In the genomic region with DNA sequence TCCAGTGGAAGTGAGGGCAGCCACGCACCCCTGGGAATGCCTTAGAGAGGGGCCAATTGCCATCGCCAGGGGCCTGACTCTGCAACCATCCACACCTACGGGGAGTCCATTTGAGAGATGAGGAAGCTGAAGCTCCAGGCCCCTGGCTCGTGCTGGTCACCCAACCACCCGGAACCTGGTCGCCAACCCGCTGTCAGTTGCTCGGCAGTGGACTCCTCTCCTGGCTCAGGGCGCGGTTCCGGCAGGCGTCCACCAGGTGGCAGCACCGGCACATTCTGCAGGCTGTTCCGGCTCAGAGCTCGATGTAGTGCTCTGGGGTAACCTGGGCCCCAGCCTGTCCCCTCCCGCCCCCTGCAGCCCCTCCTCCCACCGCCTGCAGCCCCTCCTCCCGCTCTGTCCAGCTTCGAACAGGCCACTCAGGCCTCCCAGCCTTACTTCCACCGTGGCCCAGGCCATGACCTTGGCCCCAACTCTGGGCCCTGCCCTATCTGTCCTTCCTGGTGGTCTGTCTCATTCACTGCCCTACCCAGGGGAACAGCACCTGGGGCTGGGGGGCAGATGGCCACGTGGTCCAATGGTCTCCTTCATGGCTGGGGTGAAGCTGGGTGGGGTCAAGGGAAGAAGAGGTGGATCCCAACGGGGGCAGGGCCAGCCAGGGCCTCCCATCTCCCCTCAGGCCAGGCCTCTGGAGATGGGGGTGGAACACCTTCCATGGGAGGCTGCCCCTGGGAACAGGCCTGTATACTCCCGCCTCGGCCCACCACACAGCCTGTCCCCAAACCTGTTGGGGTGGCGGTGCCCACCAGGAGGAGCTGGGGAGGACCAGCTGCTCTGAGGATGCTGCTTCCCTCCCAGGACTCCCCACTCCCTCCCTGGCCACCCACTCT, we compare ENCODE assay signal across 1 cellular context.
TF ChIP-seq lines count a peak whose summit lies in the region.

No MANE protein-coding gene starts in this region.

TF ChIP-seq in HepG2, 621 proteins besides CTCF, POLR2A, EP300 and RAD21 (continued from another document and continues in another):
- no peak for TF ChIP-seq ZNF33A (CRISPR knock-in tag; IDR thresholded peaks at IDR 0.05; ENCODE audit: borderline replicate concordance)
- TF ChIP-seq ZFY (CRISPR knock-in tag; IDR thresholded peaks at IDR 0.05): peak; percentile 74
- TF ChIP-seq NR2F1 (CRISPR knock-in tag; IDR thresholded peaks at IDR 0.05): peak; percentile 55 to 83
- TF ChIP-seq ZNF567 (CRISPR knock-in tag; IDR thresholded peaks at IDR 0.05; ENCODE audit: borderline replicate concordance): peak; percentile 53; the same call in 1 of the 2 replicates
- TF ChIP-seq, protein P1, sequence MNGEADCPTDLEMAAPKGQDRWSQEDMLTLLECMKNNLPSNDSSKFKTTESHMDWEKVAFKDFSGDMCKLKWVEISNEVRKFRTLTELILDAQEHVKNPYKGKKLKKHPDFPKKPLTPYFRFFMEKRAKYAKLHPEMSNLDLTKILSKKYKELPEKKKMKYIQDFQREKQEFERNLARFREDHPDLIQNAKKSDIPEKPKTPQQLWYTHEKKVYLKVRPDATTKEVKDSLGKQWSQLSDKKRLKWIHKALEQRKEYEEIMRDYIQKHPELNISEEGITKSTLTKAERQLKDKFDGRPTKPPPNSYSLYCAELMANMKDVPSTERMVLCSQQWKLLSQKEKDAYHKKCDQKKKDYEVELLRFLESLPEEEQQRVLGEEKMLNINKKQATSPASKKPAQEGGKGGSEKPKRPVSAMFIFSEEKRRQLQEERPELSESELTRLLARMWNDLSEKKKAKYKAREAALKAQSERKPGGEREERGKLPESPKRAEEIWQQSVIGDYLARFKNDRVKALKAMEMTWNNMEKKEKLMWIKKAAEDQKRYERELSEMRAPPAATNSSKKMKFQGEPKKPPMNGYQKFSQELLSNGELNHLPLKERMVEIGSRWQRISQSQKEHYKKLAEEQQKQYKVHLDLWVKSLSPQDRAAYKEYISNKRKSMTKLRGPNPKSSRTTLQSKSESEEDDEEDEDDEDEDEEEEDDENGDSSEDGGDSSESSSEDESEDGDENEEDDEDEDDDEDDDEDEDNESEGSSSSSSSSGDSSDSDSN (CRISPR knock-in tag; IDR thresholded peaks at IDR 0.05): peak; percentile 66
- TF ChIP-seq GATAD2A (CRISPR knock-in tag; IDR thresholded peaks at IDR 0.05): peak; percentile 60
- TF ChIP-seq ZNF83 (CRISPR knock-in tag; IDR thresholded peaks at IDR 0.05; ENCODE audit: borderline replicate concordance): no peak
- 0 out of 2 replicates have a peak, but pooled peaks have one; percentile 52 for TF ChIP-seq ZNF589 (CRISPR knock-in tag; conservative IDR thresholded peaks at IDR 0.05)
- TF ChIP-seq FOXA3 (CRISPR knock-in tag; IDR thresholded peaks at IDR 0.05): no peak
- TF ChIP-seq, protein P2, sequence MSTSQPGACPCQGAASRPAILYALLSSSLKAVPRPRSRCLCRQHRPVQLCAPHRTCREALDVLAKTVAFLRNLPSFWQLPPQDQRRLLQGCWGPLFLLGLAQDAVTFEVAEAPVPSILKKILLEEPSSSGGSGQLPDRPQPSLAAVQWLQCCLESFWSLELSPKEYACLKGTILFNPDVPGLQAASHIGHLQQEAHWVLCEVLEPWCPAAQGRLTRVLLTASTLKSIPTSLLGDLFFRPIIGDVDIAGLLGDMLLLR (CRISPR knock-in tag; IDR thresholded peaks at IDR 0.05): no peak
- peak; percentile 43 for TF ChIP-seq HOXA5 (CRISPR knock-in tag; IDR thresholded peaks at IDR 0.05)
- no peak for TF ChIP-seq JARID2 (CRISPR knock-in tag; IDR thresholded peaks at IDR 0.05; ENCODE audit: insufficient replicate concordance)
- TF ChIP-seq, protein P3, sequence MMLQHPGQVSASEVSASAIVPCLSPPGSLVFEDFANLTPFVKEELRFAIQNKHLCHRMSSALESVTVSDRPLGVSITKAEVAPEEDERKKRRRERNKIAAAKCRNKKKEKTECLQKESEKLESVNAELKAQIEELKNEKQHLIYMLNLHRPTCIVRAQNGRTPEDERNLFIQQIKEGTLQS (CRISPR knock-in tag; IDR thresholded peaks at IDR 0.05): no peak; the same call in 1 of the 2 replicates
- TF ChIP-seq AGO2 (optimal IDR thresholded peaks at IDR 0.05; ENCODE audit: low read depth, low read length): peak; percentile 96
- no peak for TF ChIP-seq AGO1 (IDR thresholded peaks at IDR 0.05; ENCODE audit: low read depth, low read length, poor library complexity, severe bottlenecking)
- peak; percentile 63; the same call in 1 of the 2 replicates for TF ChIP-seq BRCA1 (CRISPR knock-in tag; IDR thresholded peaks at IDR 0.05)
- no peak for TF ChIP-seq HHEX (CRISPR knock-in tag; IDR thresholded peaks at IDR 0.05)
- TF ChIP-seq IRX3 (CRISPR knock-in tag; IDR thresholded peaks at IDR 0.05; ENCODE audit: borderline replicate concordance, low read depth): 0 out of 2 replicates have a peak, but pooled peaks have one; percentile 71
- TF ChIP-seq POLR2AphosphoS5 (IDR thresholded peaks at IDR 0.05; ENCODE audit: low read depth, low read length): peak; percentile 70
- TF ChIP-seq NFIB (CRISPR knock-in tag; IDR thresholded peaks at IDR 0.05; ENCODE audit: borderline replicate concordance): no peak
- TF ChIP-seq HMG20B (CRISPR knock-in tag; conservative IDR thresholded peaks at IDR 0.05): no peak
- TF ChIP-seq, protein P4, sequence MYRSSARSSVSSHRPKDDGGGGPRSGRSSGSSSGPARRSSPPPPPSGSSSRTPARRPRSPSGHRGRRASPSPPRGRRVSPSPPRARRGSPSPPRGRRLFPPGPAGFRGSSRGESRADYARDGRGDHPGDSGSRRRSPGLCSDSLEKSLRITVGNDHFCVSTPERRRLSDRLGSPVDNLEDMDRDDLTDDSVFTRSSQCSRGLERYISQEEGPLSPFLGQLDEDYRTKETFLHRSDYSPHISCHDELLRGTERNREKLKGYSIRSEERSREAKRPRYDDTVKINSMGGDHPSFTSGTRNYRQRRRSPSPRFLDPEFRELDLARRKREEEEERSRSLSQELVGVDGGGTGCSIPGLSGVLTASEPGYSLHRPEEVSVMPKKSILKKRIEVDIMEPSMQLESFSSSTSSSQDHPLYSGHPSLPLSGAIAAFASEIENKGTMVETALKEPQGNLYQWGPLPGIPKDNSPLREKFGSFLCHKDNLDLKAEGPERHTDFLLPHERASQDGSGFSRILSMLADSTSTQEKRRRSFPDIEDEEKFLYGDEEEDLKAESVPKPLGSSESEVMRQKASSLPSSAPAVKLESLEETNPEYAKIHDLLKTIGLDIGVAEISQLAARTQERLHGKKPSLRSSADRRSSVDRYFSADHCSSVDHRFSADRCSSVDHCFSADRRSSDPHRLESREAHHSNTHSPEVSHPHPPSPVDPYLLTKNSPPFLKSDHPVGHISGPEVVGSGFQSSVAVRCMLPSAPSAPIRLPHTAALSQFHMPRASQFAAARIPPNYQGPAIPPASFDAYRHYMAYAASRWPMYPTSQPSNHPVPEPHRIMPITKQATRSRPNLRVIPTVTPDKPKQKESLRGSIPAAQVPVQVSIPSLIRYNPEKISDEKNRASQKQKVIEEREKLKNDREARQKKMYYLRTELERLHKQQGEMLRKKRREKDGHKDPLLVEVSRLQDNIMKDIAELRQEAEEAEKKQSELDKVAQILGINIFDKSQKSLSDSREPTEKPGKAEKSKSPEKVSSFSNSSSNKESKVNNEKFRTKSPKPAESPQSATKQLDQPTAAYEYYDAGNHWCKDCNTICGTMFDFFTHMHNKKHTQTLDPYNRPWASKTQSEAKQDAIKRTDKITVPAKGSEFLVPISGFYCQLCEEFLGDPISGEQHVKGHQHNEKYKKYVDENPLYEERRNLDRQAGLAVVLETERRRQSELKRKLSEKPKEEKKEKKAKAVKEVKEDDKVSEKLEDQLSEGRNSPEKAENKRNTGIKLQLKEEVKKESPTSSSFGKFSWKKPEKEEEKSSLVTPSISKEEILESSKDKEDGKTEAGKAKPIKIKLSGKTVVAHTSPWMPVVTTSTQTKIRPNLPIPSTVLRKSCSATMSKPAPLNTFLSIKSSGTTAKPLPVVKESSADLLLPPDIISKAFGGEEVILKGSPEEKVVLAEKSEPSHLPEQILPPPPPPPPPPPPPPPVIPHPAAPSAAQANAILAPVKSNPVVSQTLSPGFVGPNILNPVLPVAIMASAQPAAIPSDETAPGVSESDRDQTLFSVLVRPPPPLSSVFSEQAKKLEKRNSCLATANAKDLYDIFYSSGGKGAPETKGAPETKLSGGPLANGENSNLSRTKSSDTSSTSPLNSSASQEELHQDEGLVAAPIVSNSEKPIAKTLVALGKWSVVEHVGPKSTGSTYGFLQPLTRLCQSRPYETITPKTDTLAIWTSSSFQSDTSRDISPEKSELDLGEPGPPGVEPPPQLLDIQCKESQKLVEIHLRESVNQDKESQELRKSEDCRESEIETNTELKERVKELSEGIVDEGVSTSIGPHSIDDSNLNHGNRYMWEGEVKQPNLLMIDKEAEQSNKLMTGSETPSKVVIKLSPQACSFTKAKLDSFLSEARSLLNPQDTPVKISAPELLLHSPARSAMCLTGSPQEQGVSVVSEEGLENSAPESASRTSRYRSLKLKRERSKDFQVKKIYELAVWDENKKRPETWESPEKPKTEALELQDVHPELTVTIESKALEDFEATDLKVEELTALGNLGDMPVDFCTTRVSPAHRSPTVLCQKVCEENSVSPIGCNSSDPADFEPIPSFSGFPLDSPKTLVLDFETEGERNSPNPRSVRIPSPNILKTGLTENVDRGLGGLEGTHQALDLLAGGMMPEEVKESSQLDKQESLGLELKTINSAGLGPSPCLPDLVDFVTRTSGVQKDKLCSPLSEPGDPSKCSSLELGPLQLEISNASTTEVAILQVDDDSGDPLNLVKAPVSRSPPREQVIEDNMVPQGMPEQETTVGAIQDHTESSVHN (CRISPR knock-in tag; IDR thresholded peaks at IDR 0.05): no peak
- no peak; the same call in none of the 2 replicates for TF ChIP-seq ZNF296 (CRISPR knock-in tag; conservative IDR thresholded peaks at IDR 0.05)
- TF ChIP-seq ZNF878 (CRISPR knock-in tag; IDR thresholded peaks at IDR 0.05): no peak; the same call in 1 of the 2 replicates
- TF ChIP-seq ASH2L (IDR thresholded peaks at IDR 0.05; ENCODE audit: insufficient read length, low read depth, low read length): peak; percentile 26
- no peak for TF ChIP-seq KDM6A (CRISPR knock-in tag; IDR thresholded peaks at IDR 0.05; ENCODE audit: low read depth)
- TF ChIP-seq CBX1 (IDR thresholded peaks at IDR 0.05; ENCODE audit: low read depth): no peak
- peak; percentile 69 for TF ChIP-seq ELF3 (CRISPR knock-in tag; IDR thresholded peaks at IDR 0.05)
- no peak for TF ChIP-seq ZNF879 (CRISPR knock-in tag; IDR thresholded peaks at IDR 0.05)
- TF ChIP-seq, protein P5, sequence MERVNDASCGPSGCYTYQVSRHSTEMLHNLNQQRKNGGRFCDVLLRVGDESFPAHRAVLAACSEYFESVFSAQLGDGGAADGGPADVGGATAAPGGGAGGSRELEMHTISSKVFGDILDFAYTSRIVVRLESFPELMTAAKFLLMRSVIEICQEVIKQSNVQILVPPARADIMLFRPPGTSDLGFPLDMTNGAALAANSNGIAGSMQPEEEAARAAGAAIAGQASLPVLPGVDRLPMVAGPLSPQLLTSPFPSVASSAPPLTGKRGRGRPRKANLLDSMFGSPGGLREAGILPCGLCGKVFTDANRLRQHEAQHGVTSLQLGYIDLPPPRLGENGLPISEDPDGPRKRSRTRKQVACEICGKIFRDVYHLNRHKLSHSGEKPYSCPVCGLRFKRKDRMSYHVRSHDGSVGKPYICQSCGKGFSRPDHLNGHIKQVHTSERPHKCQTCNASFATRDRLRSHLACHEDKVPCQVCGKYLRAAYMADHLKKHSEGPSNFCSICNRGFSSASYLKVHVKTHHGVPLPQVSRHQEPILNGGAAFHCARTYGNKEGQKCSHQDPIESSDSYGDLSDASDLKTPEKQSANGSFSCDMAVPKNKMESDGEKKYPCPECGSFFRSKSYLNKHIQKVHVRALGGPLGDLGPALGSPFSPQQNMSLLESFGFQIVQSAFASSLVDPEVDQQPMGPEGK (CRISPR knock-in tag; IDR thresholded peaks at IDR 0.05): peak; percentile 90
- TF ChIP-seq BORCS8-MEF2B (CRISPR knock-in tag; IDR thresholded peaks at IDR 0.05): peak; percentile 78
- 0 out of 2 replicates have a peak, but pooled peaks have one; percentile 37 for TF ChIP-seq ZNF556 (CRISPR knock-in tag; IDR thresholded peaks at IDR 0.05; ENCODE audit: borderline replicate concordance)
- no peak for TF ChIP-seq ZNF260 (CRISPR knock-in tag; IDR thresholded peaks at IDR 0.05; ENCODE audit: borderline replicate concordance, low read depth)
- no peak for TF ChIP-seq SP1 (IDR thresholded peaks at IDR 0.05)
- TF ChIP-seq SP1 (CRISPR knock-in tag; IDR thresholded peaks at IDR 0.05): no peak
- TF ChIP-seq ZNF557 (CRISPR knock-in tag; IDR thresholded peaks at IDR 0.05): no peak
- no peak for TF ChIP-seq ZFAT (CRISPR knock-in tag; conservative IDR thresholded peaks at IDR 0.05)
- no peak for TF ChIP-seq TOPORS (CRISPR knock-in tag; IDR thresholded peaks at IDR 0.05)
- TF ChIP-seq ZNF432 (CRISPR knock-in tag; IDR thresholded peaks at IDR 0.05; ENCODE audit: borderline replicate concordance): no peak
- TF ChIP-seq TBX3 (IDR thresholded peaks at IDR 0.05; ENCODE audit: borderline replicate concordance): no peak
- no peak; the same call in 1 of the 2 replicates for TF ChIP-seq ZSCAN31 (CRISPR knock-in tag; IDR thresholded peaks at IDR 0.05; ENCODE audit: low read depth)
- TF ChIP-seq, protein P6, sequence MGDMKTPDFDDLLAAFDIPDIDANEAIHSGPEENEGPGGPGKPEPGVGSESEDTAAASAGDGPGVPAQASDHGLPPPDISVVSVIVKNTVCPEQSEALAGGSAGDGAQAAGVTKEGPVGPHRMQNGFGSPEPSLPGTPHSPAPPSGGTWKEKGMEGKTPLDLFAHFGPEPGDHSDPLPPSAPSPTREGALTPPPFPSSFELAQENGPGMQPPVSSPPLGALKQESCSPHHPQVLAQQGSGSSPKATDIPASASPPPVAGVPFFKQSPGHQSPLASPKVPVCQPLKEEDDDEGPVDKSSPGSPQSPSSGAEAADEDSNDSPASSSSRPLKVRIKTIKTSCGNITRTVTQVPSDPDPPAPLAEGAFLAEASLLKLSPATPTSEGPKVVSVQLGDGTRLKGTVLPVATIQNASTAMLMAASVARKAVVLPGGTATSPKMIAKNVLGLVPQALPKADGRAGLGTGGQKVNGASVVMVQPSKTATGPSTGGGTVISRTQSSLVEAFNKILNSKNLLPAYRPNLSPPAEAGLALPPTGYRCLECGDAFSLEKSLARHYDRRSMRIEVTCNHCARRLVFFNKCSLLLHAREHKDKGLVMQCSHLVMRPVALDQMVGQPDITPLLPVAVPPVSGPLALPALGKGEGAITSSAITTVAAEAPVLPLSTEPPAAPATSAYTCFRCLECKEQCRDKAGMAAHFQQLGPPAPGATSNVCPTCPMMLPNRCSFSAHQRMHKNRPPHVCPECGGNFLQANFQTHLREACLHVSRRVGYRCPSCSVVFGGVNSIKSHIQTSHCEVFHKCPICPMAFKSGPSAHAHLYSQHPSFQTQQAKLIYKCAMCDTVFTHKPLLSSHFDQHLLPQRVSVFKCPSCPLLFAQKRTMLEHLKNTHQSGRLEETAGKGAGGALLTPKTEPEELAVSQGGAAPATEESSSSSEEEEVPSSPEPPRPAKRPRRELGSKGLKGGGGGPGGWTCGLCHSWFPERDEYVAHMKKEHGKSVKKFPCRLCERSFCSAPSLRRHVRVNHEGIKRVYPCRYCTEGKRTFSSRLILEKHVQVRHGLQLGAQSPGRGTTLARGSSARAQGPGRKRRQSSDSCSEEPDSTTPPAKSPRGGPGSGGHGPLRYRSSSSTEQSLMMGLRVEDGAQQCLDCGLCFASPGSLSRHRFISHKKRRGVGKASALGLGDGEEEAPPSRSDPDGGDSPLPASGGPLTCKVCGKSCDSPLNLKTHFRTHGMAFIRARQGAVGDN (CRISPR knock-in tag; IDR thresholded peaks at IDR 0.05): peak; percentile 90
- TF ChIP-seq ZNF367 (CRISPR knock-in tag; IDR thresholded peaks at IDR 0.05; ENCODE audit: borderline replicate concordance): 0 out of 2 replicates have a peak, but pooled peaks have one; percentile 44
- peak; percentile 79 for TF ChIP-seq NR2F6 (IDR thresholded peaks at IDR 0.05)
- peak; percentile 86 for TF ChIP-seq NR2F6 (CRISPR knock-in tag; IDR thresholded peaks at IDR 0.05)
- no peak for TF ChIP-seq RFX1 (IDR thresholded peaks at IDR 0.05)
- TF ChIP-seq MXI1 (IDR thresholded peaks at IDR 0.05; ENCODE audit: borderline replicate concordance, low read depth, low read length): peak; percentile 56; the same call in 1 of the 3 replicates
- peak; percentile 55 for TF ChIP-seq HNF4A (CRISPR knock-in tag; IDR thresholded peaks at IDR 0.05)
